1 cellular context compared by ENCODE assay signal in the genomic region with DNA sequence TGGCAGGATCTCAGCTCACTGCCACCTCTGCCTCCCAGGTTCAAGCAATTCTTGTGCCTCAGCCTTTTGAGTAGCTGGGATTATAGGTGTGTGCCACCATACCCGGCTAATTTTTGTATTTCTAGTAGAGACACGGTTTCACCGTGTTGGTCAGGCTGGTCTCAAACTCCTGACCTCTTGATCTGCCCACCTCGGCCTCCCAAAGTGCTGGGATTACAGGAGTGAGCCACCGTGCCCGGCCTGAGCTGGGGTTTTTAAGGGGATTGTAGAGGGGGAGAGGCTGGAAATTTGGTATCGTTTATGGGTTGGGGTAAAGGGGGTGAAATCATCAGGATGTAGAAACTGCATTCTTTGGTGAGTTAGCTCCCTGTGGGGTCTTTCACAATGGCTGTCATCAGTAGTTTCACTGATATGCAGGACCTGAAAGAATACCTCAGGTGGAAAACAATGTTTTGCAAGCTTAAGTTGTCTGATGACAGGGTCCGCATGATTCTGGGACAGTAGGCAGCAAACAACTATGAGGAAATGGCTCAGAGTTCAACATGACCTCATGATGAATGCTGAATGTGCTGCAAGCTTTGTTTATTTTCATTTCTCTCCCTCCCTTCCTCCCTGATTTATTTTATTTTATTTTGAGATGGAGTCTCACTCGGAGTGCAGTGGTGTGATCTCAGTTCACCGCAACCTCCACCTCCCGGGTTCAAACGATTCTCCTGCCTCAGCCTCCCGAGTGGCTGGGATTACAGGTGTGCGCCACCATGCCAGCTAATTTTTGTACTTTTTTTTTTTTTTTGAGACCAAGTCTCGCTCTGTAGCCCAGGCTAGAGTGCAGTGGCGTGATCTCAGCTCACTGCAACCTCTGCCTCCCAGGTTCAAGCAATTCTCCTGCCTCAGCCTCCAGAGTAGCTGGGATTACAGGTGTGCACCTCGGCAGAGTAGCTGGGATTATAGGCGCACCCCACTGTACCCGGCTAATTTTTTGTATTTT.
TF ChIP-seq lines count a peak whose summit lies in the region.
"Not testable (repeated sequence)": the region's sequence is repeated elsewhere in the genome, so short reads cannot be mapped to it uniquely, and the experiment has no call there.

No MANE protein-coding gene starts in this region.

TF ChIP-seq in HepG2, 621 proteins besides CTCF, POLR2A, EP300 and RAD21 (continued from another document and continues in another):
- TF ChIP-seq IRF2 (CRISPR knock-in tag; IDR thresholded peaks at IDR 0.05) (peak; percentile 53; the same call in 1 of the 2 replicates), FOXO1 (CRISPR knock-in tag; IDR thresholded peaks at IDR 0.05) (peak; percentile 97), NR2F6 (CRISPR knock-in tag; IDR thresholded peaks at IDR 0.05) (peak; percentile 62), ZNF232 (CRISPR knock-in tag; IDR thresholded peaks at IDR 0.05; ENCODE audit: borderline replicate concordance) (peak; percentile 78), KAT8 (CRISPR knock-in tag; IDR thresholded peaks at IDR 0.05) (peak; percentile 52), CREB1 (IDR thresholded peaks at IDR 0.05) (peak; percentile 79), CREB1 (CRISPR knock-in tag; IDR thresholded peaks at IDR 0.05) (peak; percentile 78), ZNF331 (CRISPR knock-in tag; IDR thresholded peaks at IDR 0.05) (peak; percentile 62; the same call in 1 of the 2 replicates), TARDBP (CRISPR knock-in tag; IDR thresholded peaks at IDR 0.05) (peak; percentile 68; the same call in 1 of the 2 replicates), KLF16 (CRISPR knock-in tag; IDR thresholded peaks at IDR 0.05) (peak in 1 of 2 experiments; percentile 63; a peak in 2 of 4 replicates), CHD4 (IDR thresholded peaks at IDR 0.05; ENCODE audit: borderline replicate concordance, low read length) (peak; percentile 65; the same call in 1 of the 2 replicates), ERF (CRISPR knock-in tag; IDR thresholded peaks at IDR 0.05) (0 out of 2 replicates have a peak, but pooled peaks have one; percentile 28), NCOA2 (CRISPR knock-in tag; IDR thresholded peaks at IDR 0.05) (peak; percentile 84), FOXJ3 (CRISPR knock-in tag; IDR thresholded peaks at IDR 0.05; ENCODE audit: borderline replicate concordance) (peak; percentile 76; the same call in 1 of the 2 replicates), FOXK2 (IDR thresholded peaks at IDR 0.05) (peak; percentile 74; the same call in 1 of the 2 replicates), ELF3 (CRISPR knock-in tag; IDR thresholded peaks at IDR 0.05) (peak; percentile 96), KDM6A (CRISPR knock-in tag; IDR thresholded peaks at IDR 0.05; ENCODE audit: low read depth) (peak; percentile 63), ZFX (CRISPR knock-in tag; IDR thresholded peaks at IDR 0.05; ENCODE audit: low read depth) (0 out of 2 replicates have a peak, but pooled peaks have one; percentile 15), ZNF460 (CRISPR knock-in tag; IDR thresholded peaks at IDR 0.05; ENCODE audit: borderline replicate concordance) (peak; percentile 98), ZSCAN29 (CRISPR knock-in tag; conservative IDR thresholded peaks at IDR 0.05) (0 out of 2 replicates have a peak, but pooled peaks have one; percentile 51), ZNF614 (CRISPR knock-in tag; IDR thresholded peaks at IDR 0.05; ENCODE audit: borderline replicate concordance) (peak; percentile 43; the same call in 1 of the 2 replicates), HNF4G (IDR thresholded peaks at IDR 0.05; ENCODE audit: borderline replicate concordance, low read depth, low read length) (peak; percentile 78), ZNF543 (CRISPR knock-in tag; IDR thresholded peaks at IDR 0.05) (0 out of 2 replicates have a peak, but pooled peaks have one; percentile 59), ZNF446 (CRISPR knock-in tag; IDR thresholded peaks at IDR 0.05) (0 out of 2 replicates have a peak, but pooled peaks have one; percentile 20)
- TF ChIP-seq, protein P1, sequence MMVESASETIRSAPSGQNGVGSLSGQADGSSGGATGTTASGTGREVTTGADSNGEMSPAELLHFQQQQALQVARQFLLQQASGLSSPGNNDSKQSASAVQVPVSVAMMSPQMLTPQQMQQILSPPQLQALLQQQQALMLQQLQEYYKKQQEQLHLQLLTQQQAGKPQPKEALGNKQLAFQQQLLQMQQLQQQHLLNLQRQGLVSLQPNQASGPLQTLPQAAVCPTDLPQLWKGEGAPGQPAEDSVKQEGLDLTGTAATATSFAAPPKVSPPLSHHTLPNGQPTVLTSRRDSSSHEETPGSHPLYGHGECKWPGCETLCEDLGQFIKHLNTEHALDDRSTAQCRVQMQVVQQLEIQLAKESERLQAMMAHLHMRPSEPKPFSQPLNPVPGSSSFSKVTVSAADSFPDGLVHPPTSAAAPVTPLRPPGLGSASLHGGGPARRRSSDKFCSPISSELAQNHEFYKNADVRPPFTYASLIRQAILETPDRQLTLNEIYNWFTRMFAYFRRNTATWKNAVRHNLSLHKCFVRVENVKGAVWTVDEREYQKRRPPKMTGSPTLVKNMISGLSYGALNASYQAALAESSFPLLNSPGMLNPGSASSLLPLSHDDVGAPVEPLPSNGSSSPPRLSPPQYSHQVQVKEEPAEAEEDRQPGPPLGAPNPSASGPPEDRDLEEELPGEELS (CRISPR knock-in tag; IDR thresholded peaks at IDR 0.05) = peak; percentile 92
- TF ChIP-seq, protein P2, sequence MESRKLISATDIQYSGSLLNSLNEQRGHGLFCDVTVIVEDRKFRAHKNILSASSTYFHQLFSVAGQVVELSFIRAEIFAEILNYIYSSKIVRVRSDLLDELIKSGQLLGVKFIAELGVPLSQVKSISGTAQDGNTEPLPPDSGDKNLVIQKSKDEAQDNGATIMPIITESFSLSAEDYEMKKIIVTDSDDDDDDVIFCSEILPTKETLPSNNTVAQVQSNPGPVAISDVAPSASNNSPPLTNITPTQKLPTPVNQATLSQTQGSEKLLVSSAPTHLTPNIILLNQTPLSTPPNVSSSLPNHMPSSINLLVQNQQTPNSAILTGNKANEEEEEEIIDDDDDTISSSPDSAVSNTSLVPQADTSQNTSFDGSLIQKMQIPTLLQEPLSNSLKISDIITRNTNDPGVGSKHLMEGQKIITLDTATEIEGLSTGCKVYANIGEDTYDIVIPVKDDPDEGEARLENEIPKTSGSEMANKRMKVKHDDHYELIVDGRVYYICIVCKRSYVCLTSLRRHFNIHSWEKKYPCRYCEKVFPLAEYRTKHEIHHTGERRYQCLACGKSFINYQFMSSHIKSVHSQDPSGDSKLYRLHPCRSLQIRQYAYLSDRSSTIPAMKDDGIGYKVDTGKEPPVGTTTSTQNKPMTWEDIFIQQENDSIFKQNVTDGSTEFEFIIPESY (CRISPR knock-in tag; IDR thresholded peaks at IDR 0.05) = 0 out of 2 replicates have a peak, but pooled peaks have one; percentile 20
- not testable (repeated sequence) for TF ChIP-seq NR2F6 (IDR thresholded peaks at IDR 0.05); HNF4G (CRISPR knock-in tag; IDR thresholded peaks at IDR 0.05; ENCODE audit: borderline replicate concordance, low read depth)
- TF ChIP-seq, protein P3, sequence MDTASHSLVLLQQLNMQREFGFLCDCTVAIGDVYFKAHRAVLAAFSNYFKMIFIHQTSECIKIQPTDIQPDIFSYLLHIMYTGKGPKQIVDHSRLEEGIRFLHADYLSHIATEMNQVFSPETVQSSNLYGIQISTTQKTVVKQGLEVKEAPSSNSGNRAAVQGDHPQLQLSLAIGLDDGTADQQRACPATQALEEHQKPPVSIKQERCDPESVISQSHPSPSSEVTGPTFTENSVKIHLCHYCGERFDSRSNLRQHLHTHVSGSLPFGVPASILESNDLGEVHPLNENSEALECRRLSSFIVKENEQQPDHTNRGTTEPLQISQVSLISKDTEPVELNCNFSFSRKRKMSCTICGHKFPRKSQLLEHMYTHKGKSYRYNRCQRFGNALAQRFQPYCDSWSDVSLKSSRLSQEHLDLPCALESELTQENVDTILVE (CRISPR knock-in tag; IDR thresholded peaks at IDR 0.05) = peak; percentile 62; the same call in 1 of the 2 replicates
- TF ChIP-seq, protein P4, sequence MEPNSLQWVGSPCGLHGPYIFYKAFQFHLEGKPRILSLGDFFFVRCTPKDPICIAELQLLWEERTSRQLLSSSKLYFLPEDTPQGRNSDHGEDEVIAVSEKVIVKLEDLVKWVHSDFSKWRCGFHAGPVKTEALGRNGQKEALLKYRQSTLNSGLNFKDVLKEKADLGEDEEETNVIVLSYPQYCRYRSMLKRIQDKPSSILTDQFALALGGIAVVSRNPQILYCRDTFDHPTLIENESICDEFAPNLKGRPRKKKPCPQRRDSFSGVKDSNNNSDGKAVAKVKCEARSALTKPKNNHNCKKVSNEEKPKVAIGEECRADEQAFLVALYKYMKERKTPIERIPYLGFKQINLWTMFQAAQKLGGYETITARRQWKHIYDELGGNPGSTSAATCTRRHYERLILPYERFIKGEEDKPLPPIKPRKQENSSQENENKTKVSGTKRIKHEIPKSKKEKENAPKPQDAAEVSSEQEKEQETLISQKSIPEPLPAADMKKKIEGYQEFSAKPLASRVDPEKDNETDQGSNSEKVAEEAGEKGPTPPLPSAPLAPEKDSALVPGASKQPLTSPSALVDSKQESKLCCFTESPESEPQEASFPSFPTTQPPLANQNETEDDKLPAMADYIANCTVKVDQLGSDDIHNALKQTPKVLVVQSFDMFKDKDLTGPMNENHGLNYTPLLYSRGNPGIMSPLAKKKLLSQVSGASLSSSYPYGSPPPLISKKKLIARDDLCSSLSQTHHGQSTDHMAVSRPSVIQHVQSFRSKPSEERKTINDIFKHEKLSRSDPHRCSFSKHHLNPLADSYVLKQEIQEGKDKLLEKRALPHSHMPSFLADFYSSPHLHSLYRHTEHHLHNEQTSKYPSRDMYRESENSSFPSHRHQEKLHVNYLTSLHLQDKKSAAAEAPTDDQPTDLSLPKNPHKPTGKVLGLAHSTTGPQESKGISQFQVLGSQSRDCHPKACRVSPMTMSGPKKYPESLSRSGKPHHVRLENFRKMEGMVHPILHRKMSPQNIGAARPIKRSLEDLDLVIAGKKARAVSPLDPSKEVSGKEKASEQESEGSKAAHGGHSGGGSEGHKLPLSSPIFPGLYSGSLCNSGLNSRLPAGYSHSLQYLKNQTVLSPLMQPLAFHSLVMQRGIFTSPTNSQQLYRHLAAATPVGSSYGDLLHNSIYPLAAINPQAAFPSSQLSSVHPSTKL (CRISPR knock-in tag; IDR thresholded peaks at IDR 0.05) = peak; percentile 91
- TF ChIP-seq, protein P5, sequence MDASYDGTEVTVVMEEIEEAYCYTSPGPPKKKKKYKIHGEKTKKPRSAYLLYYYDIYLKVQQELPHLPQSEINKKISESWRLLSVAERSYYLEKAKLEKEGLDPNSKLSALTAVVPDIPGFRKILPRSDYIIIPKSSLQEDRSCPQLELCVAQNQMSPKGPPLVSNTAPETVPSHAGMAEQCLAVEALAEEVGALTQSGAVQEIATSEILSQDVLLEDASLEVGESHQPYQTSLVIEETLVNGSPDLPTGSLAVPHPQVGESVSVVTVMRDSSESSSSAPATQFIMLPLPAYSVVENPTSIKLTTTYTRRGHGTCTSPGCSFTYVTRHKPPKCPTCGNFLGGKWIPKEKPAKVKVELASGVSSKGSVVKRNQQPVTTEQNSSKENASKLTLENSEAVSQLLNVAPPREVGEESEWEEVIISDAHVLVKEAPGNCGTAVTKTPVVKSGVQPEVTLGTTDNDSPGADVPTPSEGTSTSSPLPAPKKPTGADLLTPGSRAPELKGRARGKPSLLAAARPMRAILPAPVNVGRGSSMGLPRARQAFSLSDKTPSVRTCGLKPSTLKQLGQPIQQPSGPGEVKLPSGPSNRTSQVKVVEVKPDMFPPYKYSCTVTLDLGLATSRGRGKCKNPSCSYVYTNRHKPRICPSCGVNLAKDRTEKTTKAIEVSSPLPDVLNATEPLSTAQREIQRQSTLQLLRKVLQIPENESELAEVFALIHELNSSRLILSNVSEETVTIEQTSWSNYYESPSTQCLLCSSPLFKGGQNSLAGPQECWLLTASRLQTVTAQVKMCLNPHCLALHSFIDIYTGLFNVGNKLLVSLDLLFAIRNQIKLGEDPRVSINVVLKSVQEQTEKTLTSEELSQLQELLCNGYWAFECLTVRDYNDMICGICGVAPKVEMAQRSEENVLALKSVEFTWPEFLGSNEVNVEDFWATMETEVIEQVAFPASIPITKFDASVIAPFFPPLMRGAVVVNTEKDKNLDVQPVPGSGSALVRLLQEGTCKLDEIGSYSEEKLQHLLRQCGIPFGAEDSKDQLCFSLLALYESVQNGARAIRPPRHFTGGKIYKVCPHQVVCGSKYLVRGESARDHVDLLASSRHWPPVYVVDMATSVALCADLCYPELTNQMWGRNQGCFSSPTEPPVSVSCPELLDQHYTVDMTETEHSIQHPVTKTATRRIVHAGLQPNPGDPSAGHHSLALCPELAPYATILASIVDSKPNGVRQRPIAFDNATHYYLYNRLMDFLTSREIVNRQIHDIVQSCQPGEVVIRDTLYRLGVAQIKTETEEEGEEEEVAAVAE (CRISPR knock-in tag; IDR thresholded peaks at IDR 0.05; ENCODE audit: borderline replicate concordance) = peak; percentile 72; the same call in 1 of the 2 replicates
- TF ChIP-seq, protein P6, sequence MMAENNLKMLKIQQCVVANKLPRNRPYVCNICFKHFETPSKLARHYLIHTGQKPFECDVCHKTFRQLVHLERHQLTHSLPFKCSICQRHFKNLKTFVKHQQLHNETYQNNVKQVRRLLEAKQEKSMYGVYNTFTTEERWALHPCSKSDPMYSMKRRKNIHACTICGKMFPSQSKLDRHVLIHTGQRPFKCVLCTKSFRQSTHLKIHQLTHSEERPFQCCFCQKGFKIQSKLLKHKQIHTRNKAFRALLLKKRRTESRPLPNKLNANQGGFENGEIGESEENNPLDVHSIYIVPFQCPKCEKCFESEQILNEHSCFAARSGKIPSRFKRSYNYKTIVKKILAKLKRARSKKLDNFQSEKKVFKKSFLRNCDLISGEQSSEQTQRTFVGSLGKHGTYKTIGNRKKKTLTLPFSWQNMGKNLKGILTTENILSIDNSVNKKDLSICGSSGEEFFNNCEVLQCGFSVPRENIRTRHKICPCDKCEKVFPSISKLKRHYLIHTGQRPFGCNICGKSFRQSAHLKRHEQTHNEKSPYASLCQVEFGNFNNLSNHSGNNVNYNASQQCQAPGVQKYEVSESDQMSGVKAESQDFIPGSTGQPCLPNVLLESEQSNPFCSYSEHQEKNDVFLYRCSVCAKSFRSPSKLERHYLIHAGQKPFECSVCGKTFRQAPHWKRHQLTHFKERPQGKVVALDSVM (CRISPR knock-in tag; IDR thresholded peaks at IDR 0.05) = peak; percentile 71
- TF ChIP-seq, protein P7, sequence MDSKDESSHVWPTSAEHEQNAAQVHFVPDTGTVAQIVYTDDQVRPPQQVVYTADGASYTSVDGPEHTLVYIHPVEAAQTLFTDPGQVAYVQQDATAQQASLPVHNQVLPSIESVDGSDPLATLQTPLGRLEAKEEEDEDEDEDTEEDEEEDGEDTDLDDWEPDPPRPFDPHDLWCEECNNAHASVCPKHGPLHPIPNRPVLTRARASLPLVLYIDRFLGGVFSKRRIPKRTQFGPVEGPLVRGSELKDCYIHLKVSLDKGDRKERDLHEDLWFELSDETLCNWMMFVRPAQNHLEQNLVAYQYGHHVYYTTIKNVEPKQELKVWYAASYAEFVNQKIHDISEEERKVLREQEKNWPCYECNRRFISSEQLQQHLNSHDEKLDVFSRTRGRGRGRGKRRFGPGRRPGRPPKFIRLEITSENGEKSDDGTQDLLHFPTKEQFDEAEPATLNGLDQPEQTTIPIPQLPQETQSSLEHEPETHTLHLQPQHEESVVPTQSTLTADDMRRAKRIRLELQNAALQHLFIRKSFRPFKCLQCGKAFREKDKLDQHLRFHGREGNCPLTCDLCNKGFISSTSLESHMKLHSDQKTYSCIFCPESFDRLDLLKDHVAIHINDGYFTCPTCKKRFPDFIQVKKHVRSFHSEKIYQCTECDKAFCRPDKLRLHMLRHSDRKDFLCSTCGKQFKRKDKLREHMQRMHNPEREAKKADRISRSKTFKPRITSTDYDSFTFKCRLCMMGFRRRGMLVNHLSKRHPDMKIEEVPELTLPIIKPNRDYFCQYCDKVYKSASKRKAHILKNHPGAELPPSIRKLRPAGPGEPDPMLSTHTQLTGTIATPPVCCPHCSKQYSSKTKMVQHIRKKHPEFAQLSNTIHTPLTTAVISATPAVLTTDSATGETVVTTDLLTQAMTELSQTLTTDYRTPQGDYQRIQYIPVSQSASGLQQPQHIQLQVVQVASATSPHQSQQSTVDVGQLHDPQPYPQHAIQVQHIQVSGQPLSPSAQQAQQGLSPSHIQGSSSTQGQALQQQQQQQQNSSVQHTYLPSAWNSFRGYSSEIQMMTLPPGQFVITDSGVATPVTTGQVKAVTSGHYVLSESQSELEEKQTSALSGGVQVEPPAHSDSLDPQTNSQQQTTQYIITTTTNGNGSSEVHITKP (CRISPR knock-in tag; IDR thresholded peaks at IDR 0.05; ENCODE audit: low read depth) = 0 out of 2 replicates have a peak, but pooled peaks have one; percentile 17
